ENCODE assay signal across 8 cellular contexts in the genomic region with DNA sequence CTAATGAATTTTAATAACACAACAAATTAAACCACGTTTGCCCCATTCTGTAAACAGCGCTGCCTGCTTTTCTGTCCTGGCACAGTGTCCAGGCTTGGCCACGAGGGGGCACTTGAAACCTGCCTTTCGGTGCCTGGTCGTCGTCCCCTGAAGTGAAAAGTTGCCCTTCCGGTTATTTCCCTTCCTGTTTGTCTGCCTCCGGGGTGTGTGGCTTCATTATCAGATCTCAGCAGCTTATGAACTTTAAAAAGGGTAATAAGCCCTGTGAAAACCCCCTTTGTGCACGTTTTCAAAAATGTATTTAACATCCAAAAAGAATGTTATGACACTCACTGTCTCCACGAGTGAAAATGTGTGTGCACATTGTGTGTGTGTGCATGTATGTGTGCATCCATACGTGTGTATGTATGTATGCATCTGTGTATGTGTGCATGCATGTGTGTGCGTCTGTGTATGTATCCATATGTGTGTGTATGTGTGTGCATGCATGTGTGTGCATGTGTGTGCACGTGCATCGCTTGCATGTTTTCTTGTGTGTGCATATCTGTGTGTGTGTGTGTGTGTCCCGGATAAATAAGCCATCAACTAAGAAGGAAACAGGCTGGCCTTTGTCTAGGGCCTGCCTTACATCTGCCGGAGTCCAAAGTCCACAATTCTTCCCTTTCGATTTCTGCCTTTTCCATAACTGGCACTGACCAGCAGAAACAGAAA.
DNase-seq lines count a peak whose midpoint lies in the region; ATAC-seq and TF ChIP-seq lines count a peak whose summit lies in the region.

No MANE protein-coding gene starts in this region.

- TF ChIP-seq CTCF in Caco-2 (IDR thresholded peaks at IDR 0.05; ENCODE audit: insufficient read depth in 1 of 2, low read depth in 1 of 2, low read length in 1 of 2, severe bottlenecking in 1 of 2, unreplicated experiment in 1 of 2) = peak; percentile 85 to 89
- TF ChIP-seq CTCF in OCI-LY3 (IDR thresholded peaks at IDR 0.05; ENCODE audit: low read depth, low read length) = peak; percentile 78

- H4K20me1 ChIP-seq in OCI-LY3 (ENCODE audit: insufficient read depth, low read length) = no peaks in the 10 kb centered on the region

- H3K4me2 ChIP-seq in OCI-LY3 (ENCODE audit: low read length) = peak overlapping the region; percentile 63

- no TSS peak for BruUV-seq in Caco-2 (replicated peaks; lab: Mats Ljungman, UMichigan)

- peak; percentile 95 for ATAC-seq in GM21360 (IDR thresholded peaks at IDR 0.05; ENCODE audit: unreplicated experiment)
- ATAC-seq in esophagus mucosa = peak; percentile 92
- peak; percentile 70 to 73 for ATAC-seq in naive B cell (ENCODE audit: low read depth in 2 of 2)

- H3K79me2 ChIP-seq in OCI-LY3 (ENCODE audit: low read length) = no peaks in the 10 kb centered on the region

- POLR2A ChIA-PET in Caco-2 (lab: Charles Lee) = no interaction called here

- no peaks in the 10 kb centered on the region for H3K9me3 Mint-ChIP-seq in Caco-2 (ENCODE audit: unreplicated experiment)
- H3K9me3 Mint-ChIP-seq in naive B cell = peaks cover 0 to 5% (median 2%) of the 10 kb centered on the region in 7 donors

- intact Hi-C loops in Caco-2 (cut with micrococcal nuclease; ENCODE audit: unreplicated experiment) = loop anchor here (1.0 to 5.0 kb wide), 4 partner anchors 21 to 1634 kb away; partner anchors contain the start of genes C6orf120 and WDR27

- H3K36me3 ChIP-seq in Caco-2 (ENCODE audit: control insufficient read depth, insufficient read depth, low read length) = no peaks in the 10 kb centered on the region
- no peaks in the 10 kb centered on the region for H3K36me3 ChIP-seq in OCI-LY3 (replicated peaks; ENCODE audit: low read depth, low read length)

- no peaks in the 10 kb centered on the region for H3K27me3 Mint-ChIP-seq in Caco-2 (ENCODE audit: insufficient read depth, unreplicated experiment)
- H3K27me3 Mint-ChIP-seq in naive B cell = peaks cover 9 to 18% (median 10%) of the 10 kb centered on the region in 3 donors

- H3K27me3 ChIP-seq in Caco-2 (replicated peaks; ENCODE audit: control insufficient read depth, insufficient read depth, low read length) (no peaks in the 10 kb centered on the region), OCI-LY3 (ENCODE audit: low read depth, low read length) (no peaks in the 10 kb centered on the region)

- H3K9ac ChIP-seq in OCI-LY3 (ENCODE audit: low read length) = no peak overlapping the region; the same call in 1 of the 2 replicates

- peak overlapping the region; percentile 68 for H3K27ac Mint-ChIP-seq in Caco-2 (ENCODE audit: unreplicated experiment)
- H3K27ac Mint-ChIP-seq in naive B cell = no peak overlapping the region

- H3K4me1 Mint-ChIP-seq in Caco-2 (ENCODE audit: low read depth, unreplicated experiment) = peaks cover 16% of the 10 kb centered on the region
- H3K4me1 Mint-ChIP-seq in naive B cell = peaks cover 8 to 11% (median 9%) of the 10 kb centered on the region in 3 donors

- peaks cover 6% of the 10 kb centered on the region for H3K4me1 ChIP-seq in Caco-2
- H3K4me1 ChIP-seq in OCI-LY3 (ENCODE audit: low read length) = no peaks in the 10 kb centered on the region

- no peaks in the 10 kb centered on the region for H3K9me3 ChIP-seq in Caco-2
- H3K9me3 ChIP-seq in OCI-LY3 (ENCODE audit: insufficient read depth, low read length) = no peaks in the 10 kb centered on the region

- H3K4me3 Mint-ChIP-seq in Caco-2 (ENCODE audit: unreplicated experiment) = peak overlapping the region; percentile 62
- H3K4me3 Mint-ChIP-seq in naive B cell = peak overlapping the region in 6 of 8 donors; percentile 34 to 79 (median 64)

- peak overlapping the region; percentile 83 for H2AFZ ChIP-seq in OCI-LY3 (ENCODE audit: low read depth, low read length)

- CTCF ChIA-PET in Caco-2 (lab: Charles Lee) = no interaction called here

- peaks cover 4% of the 10 kb centered on the region for H3K36me3 Mint-ChIP-seq in Caco-2 (ENCODE audit: insufficient read depth, unreplicated experiment)
- no peaks in the 10 kb centered on the region for H3K36me3 Mint-ChIP-seq in naive B cell

- DNase-seq in Caco-2 (peak; percentile 83 to 90), HPDE6-E6E7 (ENCODE audit: extremely low spot score) (peak; percentile 94), activated T-cell treated with anti-CD3 and anti-CD28 coated beads for 4 hours (peak; percentile 56), naive B cell (peak; percentile 51)
- peak; percentile 62 for DNase-seq in stimulated activated CD8-positive, alpha-beta memory T cell treated with anti-CD3 and anti-CD28 coated beads, Interleukin-7, amount 100 ng/mL, for 24 hours (ENCODE audit: low read depth)

- H3K4me3 ChIP-seq in Caco-2 (ENCODE audit: low read depth, low read length) = no peak overlapping the region
- H3K4me3 ChIP-seq in OCI-LY3 (ENCODE audit: low read length) = peak overlapping the region; percentile 68

- H3K27ac ChIP-seq in OCI-LY3 (ENCODE audit: low read length) = no peak overlapping the region
